ENCODE assay signal across 12 cellular contexts in the genomic region with DNA sequence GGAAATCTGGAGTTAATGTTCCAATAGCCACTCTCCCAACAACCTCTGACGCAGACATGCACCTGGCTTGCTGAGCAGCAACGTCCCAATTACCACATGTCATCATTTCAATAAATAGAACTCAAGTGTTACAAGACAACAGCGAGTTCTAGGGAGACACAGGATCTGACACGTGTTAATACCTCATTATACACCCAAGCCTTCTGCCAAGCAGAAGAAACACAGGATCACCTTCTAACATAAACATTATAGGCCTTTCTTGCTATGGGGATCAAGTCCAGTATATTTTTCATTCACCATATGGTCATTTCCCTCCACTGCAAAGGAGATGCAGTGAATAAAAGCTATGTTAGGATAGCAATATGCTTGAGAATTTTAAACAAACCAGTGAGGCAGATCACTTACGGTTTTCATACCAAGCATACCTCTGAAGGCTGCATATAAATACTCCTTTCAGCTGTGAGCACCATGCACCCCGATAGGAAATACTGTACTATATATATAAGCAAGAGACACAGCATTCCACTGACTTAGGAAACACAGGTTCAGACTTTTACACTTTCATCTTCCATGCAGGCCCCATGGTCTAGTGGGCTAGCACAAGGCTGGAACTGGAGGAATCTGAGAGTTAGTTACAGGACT.
DNase-seq lines count a peak whose midpoint lies in the region; TF ChIP-seq lines count a peak whose summit lies in the region.
"Had no signal": no experiment of that assay in that cellular context is flagged by ENCODE, and none has a peak within 500 bp of the region (broad histone marks: within the 10 kb centered on the region; RNA-seq: fewer than 3 reads in every experiment).

No MANE protein-coding gene starts in this region.

- DNase-seq in EH (ENCODE audit: low read depth) (peak; percentile 67), NCI-H2171 treated with DMSO at 0.1 percent for 48 hours (lab: John Stamatoyannopoulos, UW) (peak; percentile 92), dorsolateral prefrontal cortex (peak in 1 of 10 donors; percentile 46), RWPE1 (ENCODE audit: low spot score) (no peak), AML-193 (lab: John Stamatoyannopoulos, UW) (no peak)
- DNase-seq in activated naive CD4-positive, alpha-beta T cell (lab: John Stamatoyannopoulos, UW), result no peak
- no peak for DNase-seq in activated T-helper 1 cell treated with anti-CD3 and anti-CD28 coated beads, Interleukin-12 subunit alpha, Interleukin-12 subunit beta, Interleukin-2, Interleukin-4 antibody, amounts not matched to agents 30 ng/mL and 10 ng/mL and 1 ng/mL, durations not matched to agents 14 hours and 24 hours and 36 hours (ENCODE audit: low spot score)
- DNase-seq: H9, Kasumi-1, PC-3 had no signal

- H3K27me3 Mint-ChIP-seq in nephron (ENCODE audit: low read depth), result peaks cover 4% of the 10 kb centered on the region
- no peaks in the 10 kb centered on the region for H3K27me3 Mint-ChIP-seq in activated T-helper 1 cell treated with anti-CD3 and anti-CD28 coated beads, Interleukin-12 subunit alpha, Interleukin-12 subunit beta, Interleukin-2, Interleukin-4 antibody, amounts not matched to agents 30 ng/mL and 10 ng/mL and 1 ng/mL, durations not matched to agents 14 hours and 24 hours and 36 hours (ENCODE audit: insufficient read depth)

- POLR2A ChIA-PET in RWPE1 (lab: Yijun Ruan, JAX; ENCODE audit: low non-redundant PET), result no interaction called here

- peak overlapping the region in 53 of 59 donors; percentile 3 to 86 (median 56) for H3K27ac ChIP-seq in dorsolateral prefrontal cortex
- H3K27ac ChIP-seq in RWPE1, result no peak overlapping the region
- H3K27ac ChIP-seq: BLaER1 treated with 17β-estradiol and CSF1 and Interleukin-3, amounts not matched to agents 10 nM and 100 nM had no signal

- H3K4me3 Mint-ChIP-seq in nephron, result no peak overlapping the region
- no peak overlapping the region for H3K4me3 Mint-ChIP-seq in activated T-helper 1 cell treated with anti-CD3 and anti-CD28 coated beads, Interleukin-12 subunit alpha, Interleukin-12 subunit beta, Interleukin-2, Interleukin-4 antibody, amounts not matched to agents 30 ng/mL and 10 ng/mL and 1 ng/mL, durations not matched to agents 14 hours and 24 hours and 36 hours
- H3K4me3 Mint-ChIP-seq: H9 had no signal

- peaks cover 59% of the 10 kb centered on the region for H3K4me1 Mint-ChIP-seq in nephron
- no peaks in the 10 kb centered on the region for H3K4me1 Mint-ChIP-seq in activated T-helper 1 cell treated with anti-CD3 and anti-CD28 coated beads, Interleukin-12 subunit alpha, Interleukin-12 subunit beta, Interleukin-2, Interleukin-4 antibody, amounts not matched to agents 30 ng/mL and 10 ng/mL and 1 ng/mL, durations not matched to agents 14 hours and 24 hours and 36 hours (ENCODE audit: low read depth)

- peak overlapping the region in 5 of 59 donors; percentile 1 to 34 (median 11) for H3K4me3 ChIP-seq in dorsolateral prefrontal cortex
- H3K4me3 ChIP-seq: BLaER1 treated with 17β-estradiol and CSF1 and Interleukin-3, amounts not matched to agents 10 nM and 100 nM had no signal

- intact Hi-C loops in dorsolateral prefrontal cortex (cut with DNase I), result no loop called here
- intact Hi-C loops in activated T-helper 1 cell treated with anti-CD3 and anti-CD28 coated beads, Interleukin-12 subunit alpha, Interleukin-12 subunit beta, Interleukin-2, Interleukin-4 antibody, amounts not matched to agents 30 ng/mL and 10 ng/mL and 1 ng/mL, durations not matched to agents 14 hours and 24 hours and 36 hours (cut with micrococcal nuclease), result no loop called here

- peak overlapping the region; percentile 42 to 78 (median 62) for H3K27ac Mint-ChIP-seq in nephron
- H3K27ac Mint-ChIP-seq in activated T-helper 1 cell treated with anti-CD3 and anti-CD28 coated beads, Interleukin-12 subunit alpha, Interleukin-12 subunit beta, Interleukin-2, Interleukin-4 antibody, amounts not matched to agents 30 ng/mL and 10 ng/mL and 1 ng/mL, durations not matched to agents 14 hours and 24 hours and 36 hours, result no peak overlapping the region
- H3K27ac Mint-ChIP-seq: H9 had no signal

- no peaks in the 10 kb centered on the region for H3K9me3 Mint-ChIP-seq in nephron
- H3K9me3 Mint-ChIP-seq in activated T-helper 1 cell treated with anti-CD3 and anti-CD28 coated beads, Interleukin-12 subunit alpha, Interleukin-12 subunit beta, Interleukin-2, Interleukin-4 antibody, amounts not matched to agents 30 ng/mL and 10 ng/mL and 1 ng/mL, durations not matched to agents 14 hours and 24 hours and 36 hours, result no peaks in the 10 kb centered on the region
- H3K9me3 Mint-ChIP-seq: H9 had no signal

- no peaks in the 10 kb centered on the region for H3K27me3 ChIP-seq in dorsolateral prefrontal cortex
- H3K27me3 ChIP-seq: BLaER1 treated with 17β-estradiol and CSF1 and Interleukin-3, amounts not matched to agents 10 nM and 100 nM had no signal

- CTCF ChIA-PET in RWPE1 (lab: Yijun Ruan, JAX), result no interaction called here

- H3K36me3 Mint-ChIP-seq in nephron (ENCODE audit: low read depth), result no peaks in the 10 kb centered on the region
- H3K36me3 Mint-ChIP-seq in activated T-helper 1 cell treated with anti-CD3 and anti-CD28 coated beads, Interleukin-12 subunit alpha, Interleukin-12 subunit beta, Interleukin-2, Interleukin-4 antibody, amounts not matched to agents 30 ng/mL and 10 ng/mL and 1 ng/mL, durations not matched to agents 14 hours and 24 hours and 36 hours (ENCODE audit: low read depth), result no peaks in the 10 kb centered on the region

- TF ChIP-seq CTCF in dorsolateral prefrontal cortex (IDR thresholded peaks at IDR 0.05 in 54 of 56, conservative IDR thresholded peaks at IDR 0.05 in 2 of 56; ENCODE audit: low read depth in 1 of 56, partially characterized antibody in 56 of 56) (no peak), nephron (IDR thresholded peaks at IDR 0.05; ENCODE audit: unreplicated experiment in 3 of 3) (no peak), RWPE1 (conservative IDR thresholded peaks at IDR 0.05; ENCODE audit: low read depth) (no peak)

Comparison
In these comparisons a context has a peak if more than half of its experiments do, and no peak if none do; other contexts are left out.
1. DNase-seq: peak in EH (single experiment) and NCI-H2171 treated with DMSO at 0.1 percent for 48 hours (single experiment); none in RWPE1 (single experiment), AML-193 (0 of 2), activated naive CD4-positive, alpha-beta T cell (0 of 4) and activated T-helper 1 cell treated with anti-CD3 and anti-CD28 coated beads, Interleukin-12 subunit alpha, Interleukin-12 subunit beta, Interleukin-2, Interleukin-4 antibody, amounts not matched to agents 30 ng/mL and 10 ng/mL and 1 ng/mL, durations not matched to agents 14 hours and 24 hours and 36 hours (single experiment).